ENCODE assay signal across 8 cellular contexts in genomic region chr19:52638601-52639000, GRCh38. TPM values are rescaled to one million over a fixed set of nuclear protein-coding genes. Genes with fewer than 3 reads are reported as not detected.
A peak's percentile ranks its signal among the peaks of the same experiment; 100 is the strongest.
DNase-seq lines count a peak whose midpoint lies in the region; ATAC-seq lines count a peak whose summit lies in the region.

No MANE protein-coding gene starts in this region.

- H3K4me3 ChIP-seq in skin epidermis: peak overlapping the region; percentile 56 to 77 (median 62)

- H3K4me3 Mint-ChIP-seq in stimulated activated naive CD8-positive, alpha-beta T cell treated with anti-CD3 and anti-CD28 coated beads, Interleukin-15, Interleukin-2, amounts not matched to agents 100 ng/mL and 50 ng/mL, for 24 hours: peak overlapping the region; percentile 96
- peak overlapping the region; percentile 98 to 99 (median 98) for H3K4me3 Mint-ChIP-seq in IgD-negative memory B cell

- H3K36me3 Mint-ChIP-seq in stimulated activated naive CD8-positive, alpha-beta T cell treated with anti-CD3 and anti-CD28 coated beads, Interleukin-15, Interleukin-2, amounts not matched to agents 100 ng/mL and 50 ng/mL, for 24 hours (ENCODE audit: low read depth): peaks cover 37% of the 10 kb centered on the region
- peaks cover 2% of the 10 kb centered on the region for H3K36me3 Mint-ChIP-seq in IgD-negative memory B cell

- no peak for DNase-seq in stimulated activated naive CD8-positive, alpha-beta T cell treated with anti-CD3 and anti-CD28 coated beads, Interleukin-15, Interleukin-2, amounts not matched to agents 100 U/mL and 50 U/mL, for 24 hours
- peak; percentile 66 for DNase-seq in astrocyte of the hippocampus (ENCODE audit: low read depth, low spot score)
- peak; percentile 41 for DNase-seq in iPS-NIHi7 (ENCODE audit: extremely low spot score)
- DNase-seq in activated CD4-positive, alpha-beta T cell treated with anti-CD3 and anti-CD28 coated beads, Interleukin-2, amount 50 U/mL, for 4 hours: no peak
- DNase-seq in SKM-1 treated with dmso at 0.1 percent for 144 hours (lab: John Stamatoyannopoulos, UW; ENCODE audit: unreplicated experiment): no peak

- H3K9me3 Mint-ChIP-seq in stimulated activated naive CD8-positive, alpha-beta T cell treated with anti-CD3 and anti-CD28 coated beads, Interleukin-15, Interleukin-2, amounts not matched to agents 100 ng/mL and 50 ng/mL, for 24 hours: peaks cover 15% of the 10 kb centered on the region
- H3K9me3 Mint-ChIP-seq in IgD-negative memory B cell: peaks cover 0 to 16% (median 7%) of the 10 kb centered on the region in 3 donors

- no peaks in the 10 kb centered on the region for H3K27me3 Mint-ChIP-seq in stimulated activated naive CD8-positive, alpha-beta T cell treated with anti-CD3 and anti-CD28 coated beads, Interleukin-15, Interleukin-2, amounts not matched to agents 100 ng/mL and 50 ng/mL, for 24 hours
- no peaks in the 10 kb centered on the region for H3K27me3 Mint-ChIP-seq in IgD-negative memory B cell

- no peak overlapping the region for H3K27ac Mint-ChIP-seq in stimulated activated naive CD8-positive, alpha-beta T cell treated with anti-CD3 and anti-CD28 coated beads, Interleukin-15, Interleukin-2, amounts not matched to agents 100 ng/mL and 50 ng/mL, for 24 hours
- H3K27ac Mint-ChIP-seq in IgD-negative memory B cell: peak overlapping the region; percentile 63 to 98 (median 94)

- ATAC-seq in stimulated activated naive CD8-positive, alpha-beta T cell treated with anti-CD3 and anti-CD28 coated beads, Interleukin-15, Interleukin-2, amounts not matched to agents 100 U/mL and 50 U/mL, for 24 hours: no peak

- peak overlapping the region in 8 of 21 experiments; percentile 27 to 93 (median 72) for H3K27ac ChIP-seq in skin epidermis

- peaks cover 13% of the 10 kb centered on the region for H3K4me1 Mint-ChIP-seq in stimulated activated naive CD8-positive, alpha-beta T cell treated with anti-CD3 and anti-CD28 coated beads, Interleukin-15, Interleukin-2, amounts not matched to agents 100 ng/mL and 50 ng/mL, for 24 hours (ENCODE audit: low read depth)
- H3K4me1 Mint-ChIP-seq in IgD-negative memory B cell: peaks cover 9 to 16% (median 11%) of the 10 kb centered on the region in 3 donors

RNA-seq across cellular contexts. Expression of gene ZNF83, which starts 0.4 kb away (rescaled TPM):
- 13.9 TPM for polyA plus RNA-seq in IgD-negative memory B cell

Comparison
In these comparisons a context has a peak if more than half of its experiments do, and no peak if none do; other contexts are left out.
1. DNase-seq: peak in astrocyte of the hippocampus (single experiment) and iPS-NIHi7 (single experiment); none in stimulated activated naive CD8-positive, alpha-beta T cell treated with anti-CD3 and anti-CD28 coated beads, Interleukin-15, Interleukin-2, amounts not matched to agents 100 U/mL and 50 U/mL, for 24 hours (single experiment), activated CD4-positive, alpha-beta T cell treated with anti-CD3 and anti-CD28 coated beads, Interleukin-2, amount 50 U/mL, for 4 hours (0 of 2) and SKM-1 treated with dmso at 0.1 percent for 144 hours (single experiment).